In genomic region chr16:15434079-15434424, GRCh38 we compare ENCODE assay signal across 8 cellular contexts. TPM values are rescaled to one million over a fixed set of nuclear protein-coding genes. Genes with fewer than 3 reads are reported as not detected.
DNase-seq lines count a peak whose midpoint lies in the region; ATAC-seq and TF ChIP-seq lines count a peak whose summit lies in the region.

No MANE protein-coding gene starts in this region.

- peaks cover 0 to 5% of the 10 kb centered on the region in 2 donors for H3K27me3 ChIP-seq in naive thymus-derived CD4-positive, alpha-beta T cell (ENCODE audit: control insufficient read depth in 2 of 2, insufficient read depth in 2 of 2, low read length in 2 of 2)

- no peaks in the 10 kb centered on the region for H3K9me3 ChIP-seq in naive thymus-derived CD4-positive, alpha-beta T cell (ENCODE audit: control insufficient read depth in 2 of 3, low read length in 3 of 3)

- H3K4me3 Mint-ChIP-seq in naive thymus-derived CD4-positive, alpha-beta T cell, result peak overlapping the region; percentile 6 to 92 (median 64)

- POLR2A ChIA-PET in naive thymus-derived CD4-positive, alpha-beta T cell (lab: Charles Lee), result no interaction called here

- intact Hi-C loops in naive thymus-derived CD4-positive, alpha-beta T cell (cut with micrococcal nuclease), result loop anchor here in 1 of 2 donors (2.0 kb wide), 1 partner anchor 209 kb away; the partner anchor contains the start of gene MARF1

- no peak overlapping the region for H3K27ac Mint-ChIP-seq in naive thymus-derived CD4-positive, alpha-beta T cell

- no peaks in the 10 kb centered on the region for H3K36me3 ChIP-seq in naive thymus-derived CD4-positive, alpha-beta T cell (ENCODE audit: control insufficient read depth in 2 of 3, insufficient read depth in 3 of 3, low read length in 3 of 3)

- H3K36me3 Mint-ChIP-seq in naive thymus-derived CD4-positive, alpha-beta T cell, result peaks cover 0 to 3% (median 0%) of the 10 kb centered on the region in 5 donors

- H3K4me1 Mint-ChIP-seq in naive thymus-derived CD4-positive, alpha-beta T cell, result peaks cover 0 to 17% (median 11%) of the 10 kb centered on the region in 7 donors

- DNase-seq in stimulated activated naive CD4-positive, alpha-beta T cell treated with Interleukin-2 at 50 U/mL for 16 hours (lab: John Stamatoyannopoulos, UW), result peak; percentile 22
- DNase-seq in stimulated activated naive CD4-positive, alpha-beta T cell (lab: John Stamatoyannopoulos, UW), result no peak
- DNase-seq in coronary artery (ENCODE audit: low spot score), result no peak
- DNase-seq in naive thymus-derived CD4-positive, alpha-beta T cell, result no peak
- no peak for DNase-seq in activated effector memory CD4-positive, alpha-beta T cell treated with anti-CD3 and anti-CD28 coated beads, Interleukin-2, amount 50 U/mL, for 16 hours
- no peak for DNase-seq in NCI-H2107 (lab: John Stamatoyannopoulos, UW)
- DNase-seq in stimulated activated CD4-positive, alpha-beta T cell treated with anti-CD3 and anti-CD28 coated beads, Interleukin-15, amount 100 ng/mL, for 24 hours, result no peak

- no peaks in the 10 kb centered on the region for H3K9me3 Mint-ChIP-seq in naive thymus-derived CD4-positive, alpha-beta T cell

- peak; percentile 10 for ATAC-seq in naive thymus-derived CD4-positive, alpha-beta T cell
- no peak for ATAC-seq in GM21619 (IDR thresholded peaks at IDR 0.05; ENCODE audit: unreplicated experiment)

- no peaks in the 10 kb centered on the region for H3K4me1 ChIP-seq in naive thymus-derived CD4-positive, alpha-beta T cell (ENCODE audit: control insufficient read depth in 2 of 2, insufficient read depth in 2 of 2, low read length in 2 of 2)

- H3K27me3 Mint-ChIP-seq in naive thymus-derived CD4-positive, alpha-beta T cell, result peaks cover 17 to 25% (median 24%) of the 10 kb centered on the region in 5 donors

- CTCF ChIA-PET in naive thymus-derived CD4-positive, alpha-beta T cell (lab: Charles Lee), result no interaction called here

- H3K27ac ChIP-seq in coronary artery, result peak overlapping the region; percentile 78 to 89
- no peak overlapping the region for H3K27ac ChIP-seq in naive thymus-derived CD4-positive, alpha-beta T cell (ENCODE audit: low read depth, low read length)

- no peak for TF ChIP-seq CTCF in coronary artery (IDR thresholded peaks at IDR 0.05)

- peak overlapping the region; percentile 84 for H3K4me3 ChIP-seq in coronary artery
- peak overlapping the region; percentile 51 for H3K4me3 ChIP-seq in naive thymus-derived CD4-positive, alpha-beta T cell (ENCODE audit: low read length)

RNA-seq across cellular contexts. Expression of gene BMERB1, which starts 0.3 kb away (rescaled TPM):
- 1 to 10 TPM; 1.3 to 8.2 (median 2.8) TPM for total RNA-seq in naive thymus-derived CD4-positive, alpha-beta T cell
- polyA plus RNA-seq in naive thymus-derived CD4-positive, alpha-beta T cell, result 1 to 10 TPM in 1 of 2 donors, under 1 TPM in 1; 0.51 to 2.2 TPM

RNA-seq across cellular contexts. Expression of gene MPV17L, which starts 38.5 kb away (rescaled TPM):
- total RNA-seq in naive thymus-derived CD4-positive, alpha-beta T cell, result under 1 TPM in 3 of 5 experiments, not detected in 2; 0.05 to 0.31 (median 0.12) TPM
- not detected for polyA plus RNA-seq in naive thymus-derived CD4-positive, alpha-beta T cell

RNA-seq across cellular contexts. Expression of gene NPIPA5, which starts 56.0 kb away (rescaled TPM):
- 10 to 100 TPM; 11.6 to 44.8 (median 21.3) TPM for total RNA-seq in naive thymus-derived CD4-positive, alpha-beta T cell
- polyA plus RNA-seq in naive thymus-derived CD4-positive, alpha-beta T cell, result 1 to 10 TPM in 1 of 2 donors, under 1 TPM in 1; 0.54 to 2.9 TPM
